ENCODE assay signal across 1 cellular context in the genomic region with DNA sequence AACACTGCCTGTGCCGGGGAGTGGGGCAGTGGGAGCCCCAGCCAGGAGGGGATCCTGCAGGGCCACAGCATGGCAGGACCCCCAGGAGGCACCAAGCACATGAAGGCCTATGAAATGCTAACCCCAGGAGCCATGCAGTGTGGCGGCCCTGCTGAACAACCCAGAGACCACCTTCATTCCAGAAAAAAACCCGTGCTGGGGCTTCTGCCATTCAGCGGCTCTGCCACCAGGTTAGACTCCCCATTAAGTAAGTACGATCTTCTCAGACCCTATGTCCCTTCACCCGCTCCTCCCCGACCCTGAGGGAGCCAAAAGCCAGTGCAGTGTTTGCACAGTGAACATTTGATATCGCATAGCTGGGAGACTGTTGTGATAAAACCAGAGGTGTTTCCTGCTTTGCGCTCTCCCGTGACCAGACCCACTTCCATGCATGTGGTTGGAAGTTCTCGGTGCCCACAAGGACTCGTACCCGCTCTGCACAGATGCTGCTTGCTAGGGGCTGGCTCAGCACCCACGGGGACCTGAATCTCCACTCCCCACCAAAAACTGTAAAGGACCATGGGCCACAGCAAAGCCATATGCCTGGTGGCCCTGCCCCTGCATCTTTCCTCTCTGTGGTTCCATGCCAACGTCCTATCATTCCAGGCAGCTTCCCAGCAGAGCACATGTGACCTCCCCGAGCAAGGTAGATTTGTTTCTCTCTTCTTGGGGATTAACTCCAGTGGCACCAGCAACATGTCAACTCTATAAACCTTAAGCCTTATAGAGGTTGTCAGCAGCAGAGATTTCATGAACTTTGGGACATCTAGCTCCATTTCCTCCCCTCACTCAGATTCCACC.
TF ChIP-seq lines count a peak whose summit lies in the region.

No MANE protein-coding gene starts in this region.

TF ChIP-seq in GM23338, 12 proteins besides CTCF, POLR2A, EP300 and RAD21 (continued from another document):
- TF ChIP-seq, protein P1, sequence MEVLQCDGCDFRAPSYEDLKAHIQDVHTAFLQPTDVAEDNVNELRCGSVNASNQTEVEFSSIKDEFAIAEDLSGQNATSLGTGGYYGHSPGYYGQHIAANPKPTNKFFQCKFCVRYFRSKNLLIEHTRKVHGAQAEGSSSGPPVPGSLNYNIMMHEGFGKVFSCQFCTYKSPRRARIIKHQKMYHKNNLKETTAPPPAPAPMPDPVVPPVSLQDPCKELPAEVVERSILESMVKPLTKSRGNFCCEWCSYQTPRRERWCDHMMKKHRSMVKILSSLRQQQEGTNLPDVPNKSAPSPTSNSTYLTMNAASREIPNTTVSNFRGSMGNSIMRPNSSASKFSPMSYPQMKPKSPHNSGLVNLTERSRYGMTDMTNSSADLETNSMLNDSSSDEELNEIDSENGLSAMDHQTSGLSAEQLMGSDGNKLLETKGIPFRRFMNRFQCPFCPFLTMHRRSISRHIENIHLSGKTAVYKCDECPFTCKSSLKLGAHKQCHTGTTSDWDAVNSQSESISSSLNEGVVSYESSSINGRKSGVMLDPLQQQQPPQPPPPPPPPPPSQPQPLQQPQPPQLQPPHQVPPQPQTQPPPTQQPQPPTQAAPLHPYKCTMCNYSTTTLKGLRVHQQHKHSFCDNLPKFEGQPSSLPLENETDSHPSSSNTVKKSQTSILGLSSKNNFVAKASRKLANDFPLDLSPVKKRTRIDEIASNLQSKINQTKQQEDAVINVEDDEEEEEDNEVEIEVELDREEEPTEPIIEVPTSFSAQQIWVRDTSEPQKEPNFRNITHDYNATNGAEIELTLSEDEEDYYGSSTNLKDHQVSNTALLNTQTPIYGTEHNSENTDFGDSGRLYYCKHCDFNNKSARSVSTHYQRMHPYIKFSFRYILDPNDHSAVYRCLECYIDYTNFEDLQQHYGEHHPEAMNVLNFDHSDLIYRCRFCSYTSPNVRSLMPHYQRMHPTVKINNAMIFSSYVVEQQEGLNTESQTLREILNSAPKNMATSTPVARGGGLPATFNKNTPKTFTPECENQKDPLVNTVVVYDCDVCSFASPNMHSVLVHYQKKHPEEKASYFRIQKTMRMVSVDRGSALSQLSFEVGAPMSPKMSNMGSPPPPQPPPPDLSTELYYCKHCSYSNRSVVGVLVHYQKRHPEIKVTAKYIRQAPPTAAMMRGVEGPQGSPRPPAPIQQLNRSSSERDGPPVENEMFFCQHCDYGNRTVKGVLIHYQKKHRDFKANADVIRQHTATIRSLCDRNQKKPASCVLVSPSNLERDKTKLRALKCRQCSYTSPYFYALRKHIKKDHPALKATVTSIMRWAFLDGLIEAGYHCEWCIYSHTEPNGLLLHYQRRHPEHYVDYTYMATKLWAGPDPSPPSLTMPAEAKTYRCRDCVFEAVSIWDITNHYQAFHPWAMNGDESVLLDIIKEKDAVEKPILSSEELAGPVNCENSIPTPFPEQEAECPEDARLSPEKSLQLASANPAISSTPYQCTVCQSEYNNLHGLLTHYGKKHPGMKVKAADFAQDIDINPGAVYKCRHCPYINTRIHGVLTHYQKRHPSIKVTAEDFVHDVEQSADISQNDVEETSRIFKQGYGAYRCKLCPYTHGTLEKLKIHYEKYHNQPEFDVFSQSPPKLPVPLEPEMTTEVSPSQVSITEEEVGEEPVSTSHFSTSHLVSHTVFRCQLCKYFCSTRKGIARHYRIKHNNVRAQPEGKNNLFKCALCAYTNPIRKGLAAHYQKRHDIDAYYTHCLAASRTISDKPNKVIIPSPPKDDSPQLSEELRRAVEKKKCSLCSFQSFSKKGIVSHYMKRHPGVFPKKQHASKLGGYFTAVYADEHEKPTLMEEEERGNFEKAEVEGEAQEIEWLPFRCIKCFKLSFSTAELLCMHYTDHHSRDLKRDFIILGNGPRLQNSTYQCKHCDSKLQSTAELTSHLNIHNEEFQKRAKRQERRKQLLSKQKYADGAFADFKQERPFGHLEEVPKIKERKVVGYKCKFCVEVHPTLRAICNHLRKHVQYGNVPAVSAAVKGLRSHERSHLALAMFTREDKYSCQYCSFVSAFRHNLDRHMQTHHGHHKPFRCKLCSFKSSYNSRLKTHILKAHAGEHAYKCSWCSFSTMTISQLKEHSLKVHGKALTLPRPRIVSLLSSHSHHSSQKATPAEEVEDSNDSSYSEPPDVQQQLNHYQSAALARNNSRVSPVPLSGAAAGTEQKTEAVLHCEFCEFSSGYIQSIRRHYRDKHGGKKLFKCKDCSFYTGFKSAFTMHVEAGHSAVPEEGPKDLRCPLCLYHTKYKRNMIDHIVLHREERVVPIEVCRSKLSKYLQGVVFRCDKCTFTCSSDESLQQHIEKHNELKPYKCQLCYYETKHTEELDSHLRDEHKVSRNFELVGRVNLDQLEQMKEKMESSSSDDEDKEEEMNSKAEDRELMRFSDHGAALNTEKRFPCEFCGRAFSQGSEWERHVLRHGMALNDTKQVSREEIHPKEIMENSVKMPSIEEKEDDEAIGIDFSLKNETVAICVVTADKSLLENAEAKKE (CRISPR knock-in tag; IDR thresholded peaks at IDR 0.05): no peak
- TF ChIP-seq NANOG (IDR thresholded peaks at IDR 0.05; ENCODE audit: borderline replicate concordance) (no peak), CREB1 (CRISPR knock-in tag; IDR thresholded peaks at IDR 0.05; ENCODE audit: low read depth) (no peak), JUNB (IDR thresholded peaks at IDR 0.05; ENCODE audit: unreplicated experiment) (no peak)
TF ChIP-seq in GM23338: peak in this region for 0.
